14 cellular contexts compared by ENCODE assay signal in genomic region chr13:28181413-28181812, GRCh38. TPM values are rescaled to one million over a fixed set of nuclear protein-coding genes. Genes with fewer than 3 reads are reported as not detected.
DNase-seq lines count a peak whose midpoint lies in the region; ATAC-seq, FAIRE-seq and TF ChIP-seq lines count a peak whose summit lies in the region.
"Had no signal": no experiment of that assay in that cellular context is flagged by ENCODE, and none has a peak within 500 bp of the region (broad histone marks: within the 10 kb centered on the region; RNA-seq: fewer than 3 reads in every experiment).

No MANE protein-coding gene starts in this region.

- H3K27me3 ChIP-seq in HCT116 (ENCODE audit: insufficient read depth, low read length) (no peaks in the 10 kb centered on the region), keratinocyte (ENCODE audit: control insufficient read depth, extremely low read depth, insufficient read depth, low read length) (no peaks in the 10 kb centered on the region)
- no peaks in the 10 kb centered on the region for H3K27me3 ChIP-seq in CD8-positive, alpha-beta memory T cell (ENCODE audit: insufficient read depth, low read length, poor library complexity, severe bottlenecking)
- H3K27me3 ChIP-seq: BLaER1 treated with 17β-estradiol and CSF1 and Interleukin-3, amounts not matched to agents 10 nM and 100 nM; right lobe of liver had no signal

- H4K20me1 ChIP-seq in HCT116 (ENCODE audit: insufficient read depth), result 0 out of 2 replicates have a peak, but pooled peaks cover 6% of the 10 kb centered on the region
- H4K20me1 ChIP-seq in keratinocyte (ENCODE audit: control insufficient read depth, extremely low read depth, insufficient read depth, low read length), result no peaks in the 10 kb centered on the region

- no peaks in the 10 kb centered on the region for H3K9me3 Mint-ChIP-seq in CD8-positive, alpha-beta memory T cell
- H3K9me3 Mint-ChIP-seq: activated naive CD4-positive, alpha-beta T cell treated with anti-CD3 and anti-CD28 coated beads, Interleukin-2, amount 50 U/mL, for 72 hours; IgD-negative memory B cell; type B pancreatic cell had no signal

- H3K4me3 Mint-ChIP-seq in CD8-positive, alpha-beta memory T cell, result no peak overlapping the region
- H3K4me3 Mint-ChIP-seq: type B pancreatic cell had no signal

- no peak for TF ChIP-seq POLR2A in HCT116 (IDR thresholded peaks at IDR 0.05; ENCODE audit: borderline replicate concordance, extremely low read depth, insufficient read depth, insufficient read length)

- H3K79me2 ChIP-seq in HCT116 (ENCODE audit: insufficient read depth, low read length), result peaks cover 18% of the 10 kb centered on the region; the same call in 1 of the 2 replicates
- H3K79me2 ChIP-seq in keratinocyte (ENCODE audit: control insufficient read depth, insufficient read depth, low read length), result peaks cover 13% of the 10 kb centered on the region

- ATAC-seq in HCT116 (0 out of 2 replicates have a peak, but pooled peaks have one; percentile 44), GM21619 (IDR thresholded peaks at IDR 0.05; ENCODE audit: unreplicated experiment) (no peak), GM19351 (IDR thresholded peaks at IDR 0.05; ENCODE audit: unreplicated experiment) (no peak)
- ATAC-seq: right lobe of liver had no signal

- FAIRE-seq in keratinocyte (lab: Jason Lieb, UNC), result peak; percentile 82

- no peak overlapping the region for H3K9ac ChIP-seq in HCT116 (ENCODE audit: low read length)
- H3K9ac ChIP-seq in keratinocyte (ENCODE audit: control insufficient read depth, extremely low read depth, insufficient read depth, low read length), result no peak overlapping the region
- H3K9ac ChIP-seq: BLaER1 treated with 17β-estradiol and CSF1 and Interleukin-3, amounts not matched to agents 10 nM and 100 nM had no signal

- BruUV-seq in HCT116 (replicated peaks; lab: Mats Ljungman, UMichigan), result no TSS peak

- H3K27ac ChIP-seq in HCT116 (ENCODE audit: low read depth, low read length), result no peak overlapping the region
- H3K27ac ChIP-seq in keratinocyte (ENCODE audit: control insufficient read depth, insufficient read depth, low read length), result peak overlapping the region; percentile 63
- no peak overlapping the region for H3K27ac ChIP-seq in CD8-positive, alpha-beta memory T cell (ENCODE audit: low read depth, low read length)
- H3K27ac ChIP-seq: BLaER1 treated with 17β-estradiol and CSF1 and Interleukin-3, amounts not matched to agents 10 nM and 100 nM; right lobe of liver had no signal

- H3K9me1 ChIP-seq in keratinocyte (ENCODE audit: control insufficient read depth, extremely low read depth, insufficient read depth, low read length), result no peaks in the 10 kb centered on the region

- no peak overlapping the region for H3K4me3 ChIP-seq in AG09309 (ENCODE audit: control insufficient read depth, low read depth, low read length)
- no peak overlapping the region for H3K4me3 ChIP-seq in HCT116 (replicated peaks in 1 of 2; ENCODE audit: low read depth in 1 of 2, low read length in 2 of 2)
- no peak overlapping the region for H3K4me3 ChIP-seq in keratinocyte (ENCODE audit: control insufficient read depth in 2 of 3, extremely low read depth in 1 of 3, insufficient read depth in 2 of 3, low read depth in 1 of 3, low read length in 3 of 3)
- H3K4me3 ChIP-seq in CD8-positive, alpha-beta memory T cell (ENCODE audit: low read length), result no peak overlapping the region
- H3K4me3 ChIP-seq: BLaER1 treated with 17β-estradiol and CSF1 and Interleukin-3, amounts not matched to agents 10 nM and 100 nM; right lobe of liver had no signal

- H3K9me3 ChIP-seq in HCT116 (ENCODE audit: control insufficient read depth in 1 of 2, insufficient read depth in 1 of 2, low read depth in 1 of 2, low read length in 2 of 2) (no peaks in the 10 kb centered on the region), keratinocyte (ENCODE audit: control insufficient read depth, low read depth, low read length) (no peaks in the 10 kb centered on the region)
- no peaks in the 10 kb centered on the region for H3K9me3 ChIP-seq in CD8-positive, alpha-beta memory T cell (ENCODE audit: low read length)
- H3K9me3 ChIP-seq: right lobe of liver had no signal

- peak; percentile 8 for DNase-seq in AG09309 (ENCODE audit: low read depth)
- peak; percentile 10 for DNase-seq in HCT116 (ENCODE audit: low read depth, low spot score)
- peak; percentile 74 for DNase-seq in amniotic epithelial cell (ENCODE audit: low read depth)
- DNase-seq in keratinocyte (ENCODE audit: low read depth, low spot score), result peak; percentile 63
- DNase-seq in MV-4-11 (lab: John Stamatoyannopoulos, UW), result no peak
- DNase-seq in CD8-positive, alpha-beta memory T cell, result no peak
- DNase-seq: NCI-H2029 treated with DMSO at 0.1 percent for 48 hours, right lobe of liver had no signal

- intact Hi-C loops in HCT116 (cut with micrococcal nuclease), result no loop called here

- H3K4me1 ChIP-seq in HCT116 (ENCODE audit: control insufficient read depth in 1 of 2, insufficient read depth in 2 of 2, low read length in 2 of 2), result peaks cover 0 to 3% of the 10 kb centered on the region in 2 experiments; a peak in 1 of 4 replicates
- H3K4me1 ChIP-seq in keratinocyte (ENCODE audit: control insufficient read depth, extremely low read depth, insufficient read depth, low read length), result peaks cover 13% of the 10 kb centered on the region
- H3K4me1 ChIP-seq in CD8-positive, alpha-beta memory T cell (ENCODE audit: insufficient read depth, low read length), result no peaks in the 10 kb centered on the region
- H3K4me1 ChIP-seq: right lobe of liver had no signal

- no peak for TF ChIP-seq RAD21 in HCT116 (IDR thresholded peaks at IDR 0.05; ENCODE audit: low read depth)

- H3K36me3 Mint-ChIP-seq in CD8-positive, alpha-beta memory T cell, result peaks cover 7 to 44% (median 12%) of the 10 kb centered on the region in 3 donors

- H3K4me2 ChIP-seq in HCT116 (ENCODE audit: low read length), result no peak overlapping the region
- H3K4me2 ChIP-seq in keratinocyte (ENCODE audit: control insufficient read depth, extremely low read depth, insufficient read depth, low read depth, low read length), result no peak overlapping the region
- H3K4me2 ChIP-seq: BLaER1 treated with 17β-estradiol and CSF1 and Interleukin-3, amounts not matched to agents 10 nM and 100 nM had no signal

- H3K27me3 Mint-ChIP-seq in CD8-positive, alpha-beta memory T cell, result no peaks in the 10 kb centered on the region
- H3K27me3 Mint-ChIP-seq: IgD-negative memory B cell, type B pancreatic cell had no signal

- peaks cover 0 to 2% of the 10 kb centered on the region in 2 experiments; a peak in 1 of 4 replicates for H3K36me3 ChIP-seq in HCT116 (ENCODE audit: control insufficient read depth in 1 of 2, insufficient read depth in 2 of 2, low read length in 2 of 2)
- peaks cover 0 to 3% of the 10 kb centered on the region in 2 experiments for H3K36me3 ChIP-seq in keratinocyte (ENCODE audit: control insufficient read depth in 2 of 2, extremely low read depth in 1 of 2, insufficient read depth in 2 of 2, low read length in 2 of 2)
- H3K36me3 ChIP-seq in CD8-positive, alpha-beta memory T cell (ENCODE audit: insufficient read depth, low read length), result no peaks in the 10 kb centered on the region
- H3K36me3 ChIP-seq: right lobe of liver had no signal

- CTCF ChIA-PET in HCT116 (lab: Charles Lee), result no interaction called here
- CTCF ChIA-PET in CD8-positive, alpha-beta memory T cell (lab: Charles Lee), result no interaction called here

- peak overlapping the region in 1 of 8 donors; percentile 5 for H3K27ac Mint-ChIP-seq in CD8-positive, alpha-beta memory T cell
- H3K27ac Mint-ChIP-seq: activated naive CD4-positive, alpha-beta T cell treated with anti-CD3 and anti-CD28 coated beads, Interleukin-2, amount 50 U/mL, for 72 hours; type B pancreatic cell had no signal

- dilution Hi-C loops in keratinocyte (cut with MboI; ENCODE audit: extremely low pct_ligation_motif_present, low sequenced_read_pairs), result no loop called here

- H3K4me1 Mint-ChIP-seq in CD8-positive, alpha-beta memory T cell, result peaks cover 49 to 79% (median 69%) of the 10 kb centered on the region in 3 donors

- no peaks in the 10 kb centered on the region for H3K9me2 ChIP-seq in HCT116 (ENCODE audit: insufficient read depth)

- TF ChIP-seq CTCF in AG09309 (IDR thresholded peaks at IDR 0.05; ENCODE audit: control insufficient read depth, insufficient read depth, low read depth, low read length, missing control alignments), result no peak
- TF ChIP-seq CTCF in HCT116 (IDR thresholded peaks at IDR 0.05 in 2 of 3, conservative IDR thresholded peaks at IDR 0.05 in 1 of 3; ENCODE audit: borderline replicate concordance in 1 of 3, insufficient read depth in 1 of 3, low read depth in 2 of 3, low read length in 2 of 3), result no peak
- TF ChIP-seq CTCF in keratinocyte (optimal IDR thresholded peaks at IDR 0.05 in 1 of 3, IDR thresholded peaks at IDR 0.05 in 1 of 3, conservative IDR thresholded peaks at IDR 0.05 in 1 of 3; ENCODE audit: extremely low read depth in 1 of 3, insufficient read depth in 2 of 3, low read length in 3 of 3), result no peak

- POLR2A ChIA-PET in HCT116 (lab: Charles Lee), result no interaction called here
- POLR2A ChIA-PET in CD8-positive, alpha-beta memory T cell (lab: Charles Lee), result interaction anchor here (0.6 kb wide), 1 partner anchor 595 kb away, joined by 3 read pairs; no protein-coding TSS in a partner anchor

- no peak overlapping the region for H2AFZ ChIP-seq in HCT116 (ENCODE audit: low read depth, low read length, poor library complexity, severe bottlenecking)
- H2AFZ ChIP-seq in keratinocyte (ENCODE audit: control insufficient read depth, low read length), result no peak overlapping the region

- RAD21 ChIA-PET in HCT116 (lab: Charles Lee; ENCODE audit: low non-redundant PET in 1 of 2, low total read pairs in 2 of 2, uncharacterized antibody in 2 of 2, unreplicated experiment in 2 of 2), result no interaction called here

TF ChIP-seq in HCT116, 20 proteins besides CTCF, POLR2A, EP300 and RAD21 (continues in another document):
- TF ChIP-seq CEBPB (IDR thresholded peaks at IDR 0.05; ENCODE audit: low read depth), result no peak
- TF ChIP-seq TCF7L2 (IDR thresholded peaks at IDR 0.05; ENCODE audit: borderline replicate concordance, extremely low read depth, insufficient read depth, insufficient read length), result no peak

RNA-seq across cellular contexts. Expression of gene PAN3, which starts 43.1 kb away (rescaled TPM):
- 30.1 TPM for total RNA-seq in HCT116 (2021; ENCODE audit: unreplicated experiment)
- polyA plus RNA-seq in HCT116 (2012), result 9.7 and 9.8 TPM in 2 replicates
- polyA plus RNA-seq in keratinocyte, result 11.8 to 16.8 TPM (median 12.1 TPM) in 3 replicates
- polyA plus RNA-seq in keratinocyte (2011; ENCODE audit: low read depth), result 4.9 TPM
- polyA plus RNA-seq in keratinocyte (2011; cell fraction: cytosol; rRNA removed), result 6.4 and 12.8 TPM in 2 replicates
- polyA plus RNA-seq in keratinocyte (2011; cell fraction: nucleus; rRNA removed), result 18.1 and 22.7 TPM in 2 replicates
- polyA plus RNA-seq in keratinocyte (2012; ENCODE audit: low replicate concordance), result 9.2 and 12.0 TPM in 2 replicates
- 8.2 to 42.2 TPM (median 32.7 TPM) in 3 replicates for polyA minus RNA-seq in keratinocyte
- polyA minus RNA-seq in keratinocyte (2011; cell fraction: cytosol; rRNA and poly(A)+ RNA removed), result 19.0 TPM
- 27.3 and 44.6 TPM in 2 replicates for polyA minus RNA-seq in keratinocyte (2011; cell fraction: nucleus; rRNA and poly(A)+ RNA removed)
- 10 to 100 TPM; 33.1 to 33.3 TPM for total RNA-seq in CD8-positive, alpha-beta memory T cell
- 5.3 TPM for polyA plus RNA-seq in CD8-positive, alpha-beta memory T cell

Comparison
In these comparisons a context has a peak if more than half of its experiments do, and no peak if none do; other contexts are left out.
1. DNase-seq: peak in AG09309 (single experiment), HCT116 (single experiment), amniotic epithelial cell (single experiment) and keratinocyte (single experiment); none in MV-4-11 (single experiment) and CD8-positive, alpha-beta memory T cell (0 of 5).